ENCODE assay signal across 1 cellular context in genomic region chr3:112676659-112677234, GRCh38.
A peak's percentile ranks its signal among the peaks of the same experiment; 100 is the strongest.
TF ChIP-seq lines count a peak whose summit lies in the region.

No MANE protein-coding gene starts in this region.

TF ChIP-seq in H1, 55 proteins besides CTCF, POLR2A, EP300 and RAD21 (continued from another document):
- TF ChIP-seq CEBPB (IDR thresholded peaks at IDR 0.05; ENCODE audit: low read depth, low read length): no peak
- no peak for TF ChIP-seq HDAC2 (IDR thresholded peaks at IDR 0.05; ENCODE audit: borderline replicate concordance in 1 of 2, low read depth in 2 of 2, low read length in 2 of 2)
- peak; percentile 93 for TF ChIP-seq BACH1 (IDR thresholded peaks at IDR 0.05; ENCODE audit: low read length)
- TF ChIP-seq EGR1 (IDR thresholded peaks at IDR 0.05; ENCODE audit: borderline replicate concordance, low read depth, low read length): no peak
- no peak for TF ChIP-seq SP1 (IDR thresholded peaks at IDR 0.05; ENCODE audit: low read depth, low read length)
- TF ChIP-seq USF2 (IDR thresholded peaks at IDR 0.05; ENCODE audit: low read length): no peak
- TF ChIP-seq ZNF274 (IDR thresholded peaks at IDR 0.05; ENCODE audit: borderline replicate concordance, extremely low read depth, low read length): no peak
- TF ChIP-seq CBX8 (IDR thresholded peaks at IDR 0.05; ENCODE audit: borderline replicate concordance, low read depth, low read length): no peak
